1 cellular context compared by ENCODE assay signal in genomic region chr2:43718530-43719124, GRCh38.
TF ChIP-seq lines count a peak whose summit lies in the region.

No MANE protein-coding gene starts in this region.

TF ChIP-seq in A549, 52 proteins besides CTCF, POLR2A, EP300 and RAD21 (continued from another document):
- TF ChIP-seq HMGXB4 (CRISPR knock-in tag; IDR thresholded peaks at IDR 0.05; ENCODE audit: borderline replicate concordance) (no peak), TFCP2L1 (CRISPR knock-in tag; IDR thresholded peaks at IDR 0.05) (no peak)
TF ChIP-seq in A549: peak in this region for 0.
